Comparison of ENCODE assay signal across 7 cellular contexts in the genomic region with DNA sequence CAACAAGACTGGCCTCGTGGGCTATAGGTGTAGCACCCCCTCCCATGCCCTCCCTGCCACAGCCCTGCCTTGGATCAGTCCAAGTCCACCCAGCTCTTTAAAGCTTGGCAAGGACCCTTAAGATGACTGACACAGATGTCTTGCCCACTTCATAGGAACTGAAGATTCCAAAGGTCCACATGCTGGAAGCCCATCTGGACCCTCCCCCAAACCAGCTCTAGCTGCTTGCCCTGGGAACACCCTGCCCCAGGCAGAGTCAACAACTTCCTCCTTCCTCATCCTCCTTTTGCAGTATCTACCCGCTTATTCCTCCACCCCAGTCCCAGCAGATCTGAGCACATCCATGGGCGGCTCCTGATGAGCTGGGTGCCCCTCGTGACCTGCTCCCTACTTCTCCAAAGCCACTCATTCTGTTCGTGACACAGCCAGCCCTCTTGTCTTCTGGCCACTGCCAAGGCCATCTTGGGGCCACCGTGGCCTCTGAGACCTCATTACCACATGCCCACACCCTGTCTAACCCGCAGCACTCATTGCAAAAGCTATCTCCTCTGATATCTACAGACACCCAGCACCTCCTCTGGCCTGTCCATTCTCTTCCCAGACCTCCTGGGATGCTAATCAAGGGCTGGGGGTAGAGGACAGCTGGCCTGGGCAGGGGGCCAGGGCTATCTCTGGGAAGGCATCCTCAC. TPM values are rescaled to one million over a fixed set of nuclear protein-coding genes. Genes with fewer than 3 reads are reported as not detected.
DNase-seq lines count a peak whose midpoint lies in the region; ATAC-seq and TF ChIP-seq lines count a peak whose summit lies in the region.

No MANE protein-coding gene starts in this region.

- H3K4me3 Mint-ChIP-seq in T-helper 17 cell, result peak overlapping the region; percentile 92

- H3K27me3 ChIP-seq in right atrium auricular region (no peaks in the 10 kb centered on the region), suprapubic skin (no peaks in the 10 kb centered on the region)

- 42% methylated on average over 7 of the region's 7 CpGs for WGBS in suprapubic skin

- TF ChIP-seq CTCF in right atrium auricular region (IDR thresholded peaks at IDR 0.05), result peak; percentile 9 to 38
- TF ChIP-seq CTCF in suprapubic skin (IDR thresholded peaks at IDR 0.05), result no peak

- peak overlapping the region; percentile 53 to 63 for H3K27ac ChIP-seq in right atrium auricular region
- H3K27ac ChIP-seq in suprapubic skin, result peak overlapping the region; percentile 1

- DNase-seq in Kasumi-1 (lab: John Stamatoyannopoulos, UW), result peak; percentile 40 to 42
- DNase-seq in T-helper 17 cell, result no peak
- DNase-seq in right atrium auricular region (ENCODE audit: low spot score), result peak; percentile 72
- DNase-seq in suprapubic skin (ENCODE audit: low spot score in 2 of 2), result no peak
- no peak for DNase-seq in NCI-H2171 treated with DMSO at 0.1 percent for 48 hours (lab: John Stamatoyannopoulos, UW)
- DNase-seq in amniotic stem cell (lab: John Stamatoyannopoulos, UW), result no peak

- H3K4me1 ChIP-seq in right atrium auricular region (peaks cover 2 to 51% of the 10 kb centered on the region in 2 donors), suprapubic skin (peaks cover 52% of the 10 kb centered on the region)

- H3K36me3 ChIP-seq in right atrium auricular region (no peaks in the 10 kb centered on the region), suprapubic skin (peaks cover 3% of the 10 kb centered on the region)

- peaks cover 22% of the 10 kb centered on the region for H3K4me1 Mint-ChIP-seq in T-helper 17 cell

- no peaks in the 10 kb centered on the region for H3K36me3 Mint-ChIP-seq in T-helper 17 cell (ENCODE audit: low read depth)

- ATAC-seq in T-helper 17 cell, result no peak
- ATAC-seq in GM18498 (IDR thresholded peaks at IDR 0.05; ENCODE audit: unreplicated experiment), result no peak

- H3K27ac Mint-ChIP-seq in T-helper 17 cell, result peak overlapping the region; percentile 45

- no peak for TF ChIP-seq POLR2A in suprapubic skin (IDR thresholded peaks at IDR 0.05)

- H3K27me3 Mint-ChIP-seq in T-helper 17 cell, result peaks cover 9% of the 10 kb centered on the region

- H3K9me3 ChIP-seq in T-helper 17 cell (ENCODE audit: control insufficient read depth, low read length, poor library complexity, severe bottlenecking), result no peaks in the 10 kb centered on the region
- no peaks in the 10 kb centered on the region for H3K9me3 ChIP-seq in right atrium auricular region
- no peaks in the 10 kb centered on the region for H3K9me3 ChIP-seq in suprapubic skin

- TF ChIP-seq EP300 in suprapubic skin (IDR thresholded peaks at IDR 0.05), result no peak

- H3K4me3 ChIP-seq in right atrium auricular region (no peak overlapping the region), suprapubic skin (no peak overlapping the region)

RNA-seq across cellular contexts. Expression of gene PFKFB4, which starts 2.0 kb away (rescaled TPM):
- 1 to 10 TPM; 1.6 to 3.3 TPM for total RNA-seq in T-helper 17 cell
- total RNA-seq in right atrium auricular region, result 1 to 10 TPM in 1 of 2 donors, under 1 TPM in 1; 0.59 to 1.2 TPM
- total RNA-seq in suprapubic skin, result 10 to 100 TPM in 1 of 4 donors, 1 to 10 TPM in 3; 3.6 to 12.7 (median 8.3) TPM

RNA-seq across cellular contexts. Expression of gene UCN2, which starts 5.0 kb away (rescaled TPM):
- total RNA-seq in T-helper 17 cell (not detected), right atrium auricular region (not detected), suprapubic skin (10 to 100 TPM; 10.1 to 23.7 (median 18.0) TPM)

RNA-seq across cellular contexts. Expression of gene COL7A1, which starts 36.5 kb away (rescaled TPM):
- under 1 TPM; 0.73 to 0.94 TPM for total RNA-seq in T-helper 17 cell
- 1 to 10 TPM; 1.9 to 2.6 TPM for total RNA-seq in right atrium auricular region
- 100 to 1,000 TPM; 287 to 596 (median 348) TPM for total RNA-seq in suprapubic skin

RNA-seq across cellular contexts. Expression of gene UQCRC1, which starts 50.9 kb away (rescaled TPM):
- 10 to 100 TPM; 86.1 to 92.1 TPM for total RNA-seq in T-helper 17 cell
- 100 to 1,000 TPM; 847 to 948 TPM for total RNA-seq in right atrium auricular region
- 100 to 1,000 TPM; 294 to 337 (median 319) TPM for total RNA-seq in suprapubic skin

RNA-seq across cellular contexts. Expression of gene SHISA5, which starts 54.6 kb away (rescaled TPM):
- total RNA-seq in T-helper 17 cell (100 to 1,000 TPM; 148 to 188 TPM), right atrium auricular region (100 to 1,000 TPM in 1 of 2 donors, 10 to 100 TPM in 1; 66.9 to 120 TPM), suprapubic skin (10 to 100 TPM; 60.1 to 98.0 (median 87.3) TPM)

Comparison
In these comparisons a context has a peak if more than half of its experiments do, and no peak if none do; other contexts are left out.
1. DNase-seq: peak in Kasumi-1 (2 of 2) and right atrium auricular region (single experiment); none in T-helper 17 cell (0 of 3), suprapubic skin (0 of 2), NCI-H2171 treated with DMSO at 0.1 percent for 48 hours (single experiment) and amniotic stem cell (single experiment).
2. CTCF ChIP-seq: peak in right atrium auricular region (2 of 2); none in suprapubic skin (0 of 2).
3. RNA of gene UCN2, which starts 5.0 kb away (total RNA-seq): 10.1 to 23.7 TPM in suprapubic skin; not detected in T-helper 17 cell and not detected in right atrium auricular region; every median in the first group is over 10 times any median in the second.
4. RNA of gene COL7A1, which starts 36.5 kb away (total RNA-seq): 287 to 596 TPM in suprapubic skin; 1.9 to 2.6 TPM in right atrium auricular region and 0.73 to 0.94 TPM in T-helper 17 cell; every median in the first group is over 10 times any median in the second.